8 cellular contexts compared by ENCODE assay signal in the genomic region with DNA sequence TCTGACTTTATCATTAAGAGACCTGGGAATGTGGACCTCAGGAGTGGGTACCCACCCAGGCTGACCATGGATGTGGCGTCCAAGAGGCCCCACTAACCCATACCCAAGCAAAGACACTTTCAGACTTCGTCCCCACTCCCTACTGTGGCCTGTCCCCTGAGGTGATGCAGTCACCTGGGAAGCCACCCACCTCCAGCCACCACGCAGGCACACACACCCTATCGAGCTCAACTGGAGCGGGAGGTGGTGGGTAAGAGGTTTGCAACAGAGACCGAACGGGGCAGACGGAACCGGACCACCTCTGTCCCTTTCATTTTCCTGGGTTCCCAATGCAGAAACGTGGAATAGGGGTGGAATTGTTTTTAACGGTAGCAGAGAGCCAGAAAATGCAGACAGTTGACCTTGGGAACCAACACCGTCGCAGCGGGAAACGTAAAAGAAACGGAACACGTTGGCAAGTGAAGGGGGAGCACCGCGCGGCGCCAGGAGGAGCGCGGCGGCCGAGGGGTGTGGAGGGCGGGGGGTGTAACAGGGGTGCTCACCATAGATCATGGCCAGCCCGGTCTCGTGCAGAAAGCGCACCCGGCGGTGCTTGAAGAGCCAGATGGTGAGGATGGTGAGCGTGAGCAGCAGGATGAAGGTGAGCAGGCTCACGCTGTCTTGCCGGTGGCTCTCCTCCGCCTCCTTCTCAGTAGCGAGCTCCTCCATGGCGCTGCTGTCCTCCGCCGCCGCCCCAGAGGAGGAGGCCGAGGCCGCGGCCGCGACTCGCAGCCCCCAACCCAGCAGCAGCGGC. TPM values are rescaled to one million over a fixed set of nuclear protein-coding genes. Genes with fewer than 3 reads are reported as not detected.
DNase-seq lines count a peak whose midpoint lies in the region; ATAC-seq and TF ChIP-seq lines count a peak whose summit lies in the region.

No MANE protein-coding gene starts in this region.

- 1% methylated on average over 43 of the region's 47 CpGs; no CpG with 5 or more reads in 1 of the 2 experiments for WGBS in endodermal cell (ENCODE audit: insufficient coverage in 1 of 2, insufficient read length in 1 of 2), 2 experiments

- H3K4me3 ChIP-seq in AG10803 (ENCODE audit: low read length) (peak overlapping the region; percentile 75), endodermal cell (ENCODE audit: low read length) (peak overlapping the region; percentile 88), uterus (peak overlapping the region; percentile 15 to 44)

- H3K4me3 Mint-ChIP-seq in endodermal cell (peak overlapping the region; percentile 79), natural killer cell (peak overlapping the region; percentile 84)

- H3K9me3 Mint-ChIP-seq in endodermal cell (peaks cover 68% of the 10 kb centered on the region), natural killer cell (no peaks in the 10 kb centered on the region)

- H3K4me1 Mint-ChIP-seq in endodermal cell (peaks cover 12% of the 10 kb centered on the region), natural killer cell (peaks cover 6 to 7% of the 10 kb centered on the region in 2 donors)

- no peaks in the 10 kb centered on the region for H3K27me3 ChIP-seq in endodermal cell (ENCODE audit: control insufficient read depth, insufficient read depth, low read length, poor library complexity, severe bottlenecking)
- H3K27me3 ChIP-seq in uterus, result no peaks in the 10 kb centered on the region

- no peaks in the 10 kb centered on the region for H3K36me3 ChIP-seq in endodermal cell (ENCODE audit: control insufficient read depth, insufficient read depth, low read length)
- no peaks in the 10 kb centered on the region for H3K36me3 ChIP-seq in uterus

- H3K4me1 ChIP-seq in endodermal cell (ENCODE audit: control insufficient read depth, insufficient read depth, low read length) (no peaks in the 10 kb centered on the region), uterus (no peaks in the 10 kb centered on the region)

- TF ChIP-seq CTCF in AG10803 (conservative IDR thresholded peaks at IDR 0.05; ENCODE audit: low read length) (no peak), endodermal cell (conservative IDR thresholded peaks at IDR 0.05) (no peak), natural killer cell (IDR thresholded peaks at IDR 0.05) (no peak), uterus (IDR thresholded peaks at IDR 0.05) (no peak)

- intact Hi-C loops in natural killer cell (cut with micrococcal nuclease), result loop anchor here (2.0 kb wide), 1 partner anchor 220 kb away; no protein-coding TSS in a partner anchor
- intact Hi-C loops in uterus (cut with DNase I; ENCODE audit: low total_unique reads), result no loop called here

- ATAC-seq in GM19372 (IDR thresholded peaks at IDR 0.05; ENCODE audit: low read depth, unreplicated experiment) (peak; percentile 13), HG03457 (IDR thresholded peaks at IDR 0.05; ENCODE audit: unreplicated experiment) (peak; percentile 7), natural killer cell (peak in 2 of 3 donors; percentile 7 to 32)

- H3K36me3 Mint-ChIP-seq in endodermal cell (ENCODE audit: low read depth) (peaks cover 6% of the 10 kb centered on the region), natural killer cell (no peaks in the 10 kb centered on the region)

- TF ChIP-seq POLR2A in uterus (IDR thresholded peaks at IDR 0.05), result no peak

- no peaks in the 10 kb centered on the region for H3K9me3 ChIP-seq in endodermal cell (ENCODE audit: control insufficient read depth, low read length)
- H3K9me3 ChIP-seq in uterus, result no peaks in the 10 kb centered on the region

- H3K27me3 Mint-ChIP-seq in endodermal cell (ENCODE audit: insufficient read depth) (no peaks in the 10 kb centered on the region), natural killer cell (ENCODE audit: low read depth in 2 of 2) (peaks cover 4 to 24% of the 10 kb centered on the region in 2 donors)

- peak overlapping the region; percentile 54 for H3K9ac ChIP-seq in endodermal cell (ENCODE audit: extremely low read depth, low read length, poor library complexity, severe bottlenecking)

- peak; percentile 16 for DNase-seq in AG10803 (ENCODE audit: low read depth)
- peak in 3 of 4 experiments; percentile 1 to 3 (median 2) for DNase-seq in activated CD4-positive, CD25-positive, alpha-beta regulatory T cell (lab: John Stamatoyannopoulos, UW)
- DNase-seq in endodermal cell, result no peak
- peak; percentile 14 for DNase-seq in natural killer cell
- DNase-seq in uterus, result no peak
- DNase-seq in cerebellar nuclear complex (lab: John Stamatoyannopoulos, UW), result no peak

- peak overlapping the region; percentile 44 for H3K27ac Mint-ChIP-seq in endodermal cell
- H3K27ac Mint-ChIP-seq in natural killer cell, result peak overlapping the region in 1 of 2 donors; percentile 44

- H3K27ac ChIP-seq in endodermal cell (ENCODE audit: low read depth, low read length) (no peak overlapping the region), uterus (no peak overlapping the region)

RNA-seq across cellular contexts. Expression of a gene that starts 0.6 kb away (rescaled TPM):
- total RNA-seq in endodermal cell, result 10 to 100 TPM; 23.7 to 25.3 TPM
- polyA plus RNA-seq in endodermal cell (2013, experiment 1 of 2), result 1.8 TPM
- 2.2 TPM for polyA plus RNA-seq in endodermal cell (2013, experiment 2 of 2)
- 1 to 10 TPM in 1 of 3 donors, under 1 TPM in 2; 0.39 to 1.1 (median 0.75) TPM for total RNA-seq in natural killer cell
- 1 to 10 TPM in 2 of 4 donors, under 1 TPM in 2; 0.51 to 6.4 (median 3.3) TPM for total RNA-seq in uterus

Comparison
In these comparisons a context has a peak if more than half of its experiments do, and no peak if none do; other contexts are left out.
1. DNase-seq: peak in AG10803 (single experiment), activated CD4-positive, CD25-positive, alpha-beta regulatory T cell (3 of 4) and natural killer cell (single experiment); none in endodermal cell (single experiment), uterus (0 of 2) and cerebellar nuclear complex (0 of 2).
2. H3K4me3 ChIP-seq: peak in every context shown above with its lines; median percentile 88 in endodermal cell; 75 in AG10803; 30 in uterus.
3. Peak in every context shown above with its lines, with median percentiles within 50 percentile points of each other: ATAC-seq.